Comparison of ENCODE assay signal across 8 cellular contexts in the genomic region with DNA sequence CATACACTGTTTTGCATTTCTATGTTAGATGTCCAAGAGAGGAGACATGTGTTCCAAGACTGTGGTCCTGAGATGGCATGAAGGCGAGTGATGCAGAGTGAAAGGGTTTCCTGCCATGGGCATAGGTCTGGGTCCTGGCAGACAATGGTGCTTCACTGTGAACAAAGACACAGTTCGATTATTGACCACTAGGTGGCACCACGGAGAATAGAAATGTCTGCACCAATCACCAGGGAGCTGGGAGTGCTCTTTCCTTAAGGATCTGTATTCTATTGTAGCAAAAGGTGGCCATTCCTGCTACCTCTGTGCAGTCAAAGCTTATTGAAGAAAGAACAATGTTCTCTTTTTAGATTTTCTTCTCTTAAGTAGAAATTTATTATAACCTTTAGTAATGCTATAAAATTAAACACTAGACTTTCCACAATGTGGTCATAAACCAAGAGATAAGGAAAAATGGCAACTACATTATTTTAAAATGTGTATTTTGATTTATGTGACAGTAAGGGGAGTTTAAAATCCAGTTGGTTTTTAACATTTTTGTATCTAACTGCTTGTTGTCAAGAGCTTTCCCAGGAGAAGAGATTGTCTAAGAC.
DNase-seq lines count a peak whose midpoint lies in the region; ATAC-seq, FAIRE-seq and TF ChIP-seq lines count a peak whose summit lies in the region.

No MANE protein-coding gene starts in this region.

- FAIRE-seq in A549 (lab: Jason Lieb, UNC), result peak; percentile 83

- no peaks in the 10 kb centered on the region for H3K79me2 ChIP-seq in DND-41 (ENCODE audit: insufficient read depth, low read length)

- TF ChIP-seq CTCF in A549 (IDR thresholded peaks at IDR 0.05), result peak; percentile 55
- peak; percentile 68 for TF ChIP-seq CTCF in DND-41 (IDR thresholded peaks at IDR 0.05; ENCODE audit: borderline replicate concordance, extremely low read depth, low read length, poor library complexity, severe bottlenecking)
- peak; percentile 14 to 61 (median 35) for TF ChIP-seq CTCF in gastroesophageal sphincter (IDR thresholded peaks at IDR 0.05)
- peak in 3 of 6 experiments; percentile 33 to 40 (median 36) for TF ChIP-seq CTCF in Peyer's patch (IDR thresholded peaks at IDR 0.05)

- H3K4me3 ChIP-seq in A549, result no peak overlapping the region
- no peak overlapping the region for H3K4me3 ChIP-seq in DND-41 (ENCODE audit: low read depth in 1 of 2, low read length in 2 of 2)
- no peak overlapping the region for H3K4me3 ChIP-seq in gastroesophageal sphincter
- H3K4me3 ChIP-seq in Peyer's patch, result no peak overlapping the region

- DNase-seq in A549 (ENCODE audit: low read depth in 1 of 2, low spot score in 1 of 2) (peak; percentile 75 to 84), DND-41 (peak; percentile 40), Kasumi-1 (lab: John Stamatoyannopoulos, UW) (peak; percentile 0 to 6), SKM-1 (lab: John Stamatoyannopoulos, UW; ENCODE audit: unreplicated experiment) (peak; percentile 12), Peyer's patch (no peak)
- peak; percentile 20 for DNase-seq in stimulated activated CD4-positive, alpha-beta T cell treated with anti-CD3 and anti-CD28 coated beads, Interleukin-1b, Interleukin-23, amount 100 ng/mL, for 48 hours

- H3K27me3 ChIP-seq in DND-41 (ENCODE audit: insufficient read depth, low read length, poor library complexity), result no peaks in the 10 kb centered on the region
- peaks cover 4% of the 10 kb centered on the region for H3K27me3 ChIP-seq in gastroesophageal sphincter
- H3K27me3 ChIP-seq in Peyer's patch, result no peaks in the 10 kb centered on the region

- H3K4me1 ChIP-seq in A549 (peaks cover 8% of the 10 kb centered on the region; the same call in 2 of the 3 replicates), DND-41 (ENCODE audit: insufficient read depth, low read length) (no peaks in the 10 kb centered on the region), gastroesophageal sphincter (no peaks in the 10 kb centered on the region), Peyer's patch (no peaks in the 10 kb centered on the region)

- H3K9ac ChIP-seq in DND-41 (ENCODE audit: low read depth, low read length), result no peak overlapping the region

- TF ChIP-seq EP300 in A549 (IDR thresholded peaks at IDR 0.05) (no peak), gastroesophageal sphincter (IDR thresholded peaks at IDR 0.05) (no peak)

- WGBS in A549 (ENCODE audit: missing lambda C conversion rate), result 4% methylated on average over 3 of the region's 3 CpGs
- 13 to 21% methylated on average over 3 of the region's 3 CpGs for WGBS in gastroesophageal sphincter (ENCODE audit: low coverage in 1 of 2), 2 donors

- CTCF ChIA-PET in A549 (lab: Yijun Ruan, JAX), result interaction anchor here (0.6 to 6.9 kb wide), 21 partner anchors 9 to 779 kb away, joined by 3 to 29 read pairs (median 4); no protein-coding TSS in a partner anchor

- H3K27ac ChIP-seq in A549, result no peak overlapping the region
- H3K27ac ChIP-seq in DND-41 (ENCODE audit: low read length), result no peak overlapping the region
- no peak overlapping the region for H3K27ac ChIP-seq in gastroesophageal sphincter
- no peak overlapping the region for H3K27ac ChIP-seq in Peyer's patch

- POLR2A ChIA-PET in A549 (lab: Yijun Ruan, JAX), result no interaction called here

- no peaks in the 10 kb centered on the region for H4K20me1 ChIP-seq in DND-41 (ENCODE audit: insufficient read depth, low read length)

- no peaks in the 10 kb centered on the region for H3K9me3 ChIP-seq in A549
- H3K9me3 ChIP-seq in DND-41 (ENCODE audit: insufficient read depth, low read length, severe bottlenecking), result no peaks in the 10 kb centered on the region
- no peaks in the 10 kb centered on the region for H3K9me3 ChIP-seq in gastroesophageal sphincter
- H3K9me3 ChIP-seq in Peyer's patch, result no peaks in the 10 kb centered on the region

- peak; percentile 56 to 91; a peak in 4 of 6 replicates for ATAC-seq in A549
- ATAC-seq in DND-41 (ENCODE audit: insufficient read depth, low read depth), result peak; percentile 63; the same call in 1 of the 3 replicates
- no peak for ATAC-seq in gastroesophageal sphincter
- no peak for ATAC-seq in GM18907 (IDR thresholded peaks at IDR 0.05; ENCODE audit: unreplicated experiment)

- peak; percentile 47 to 48 for TF ChIP-seq RAD21 in A549 (conservative IDR thresholded peaks at IDR 0.05 in 1 of 2, IDR thresholded peaks at IDR 0.05 in 1 of 2)

- TF ChIP-seq POLR2A in A549 (IDR thresholded peaks at IDR 0.05; ENCODE audit: low read length) (no peak), gastroesophageal sphincter (IDR thresholded peaks at IDR 0.05) (no peak), Peyer's patch (IDR thresholded peaks at IDR 0.05) (no peak)

- H3K36me3 ChIP-seq in DND-41 (ENCODE audit: insufficient read depth, low read length) (no peaks in the 10 kb centered on the region), gastroesophageal sphincter (no peaks in the 10 kb centered on the region), Peyer's patch (no peaks in the 10 kb centered on the region)

- H3K4me2 ChIP-seq in A549 (no peak overlapping the region), DND-41 (ENCODE audit: insufficient read depth, low read length) (no peak overlapping the region)

- H2AFZ ChIP-seq in DND-41 (ENCODE audit: low read depth, low read length), result no peak overlapping the region

TF ChIP-seq in A549, 52 proteins besides CTCF, POLR2A, EP300 and RAD21:
- TF ChIP-seq KDM1A (IDR thresholded peaks at IDR 0.05; ENCODE audit: low read depth), result no peak
- no peak for TF ChIP-seq EHMT2 (IDR thresholded peaks at IDR 0.05; ENCODE audit: low read depth)
- TF ChIP-seq SMC3 (IDR thresholded peaks at IDR 0.05), result peak; percentile 55; the same call in 2 of the 3 replicates
- TF ChIP-seq FOSB (CRISPR knock-in tag; IDR thresholded peaks at IDR 0.05), result no peak
- TF ChIP-seq JUNB (IDR thresholded peaks at IDR 0.05), result no peak
- TF ChIP-seq FOSL2 (IDR thresholded peaks at IDR 0.05), result no peak
- TF ChIP-seq FOSL2 (CRISPR knock-in tag; IDR thresholded peaks at IDR 0.05), result no peak
- no peak for TF ChIP-seq ATOH8 (CRISPR knock-in tag; IDR thresholded peaks at IDR 0.05; ENCODE audit: low read depth)
- TF ChIP-seq HOXB13 (CRISPR knock-in tag; IDR thresholded peaks at IDR 0.05; ENCODE audit: low read depth), result no peak

Comparison
In these comparisons a context has a peak if more than half of its experiments do, and no peak if none do; other contexts are left out.
1. ATAC-seq: peak in A549 (2 of 2) and DND-41 (single experiment); none in gastroesophageal sphincter (single experiment) and GM18907 (single experiment).
2. DNase-seq: peak in A549 (2 of 2), DND-41 (single experiment), Kasumi-1 (2 of 2), SKM-1 (single experiment) and stimulated activated CD4-positive, alpha-beta T cell treated with anti-CD3 and anti-CD28 coated beads, Interleukin-1b, Interleukin-23, amount 100 ng/mL, for 48 hours (single experiment); none in Peyer's patch (0 of 3).